ENCODE assay signal across 13 cellular contexts in the genomic region with DNA sequence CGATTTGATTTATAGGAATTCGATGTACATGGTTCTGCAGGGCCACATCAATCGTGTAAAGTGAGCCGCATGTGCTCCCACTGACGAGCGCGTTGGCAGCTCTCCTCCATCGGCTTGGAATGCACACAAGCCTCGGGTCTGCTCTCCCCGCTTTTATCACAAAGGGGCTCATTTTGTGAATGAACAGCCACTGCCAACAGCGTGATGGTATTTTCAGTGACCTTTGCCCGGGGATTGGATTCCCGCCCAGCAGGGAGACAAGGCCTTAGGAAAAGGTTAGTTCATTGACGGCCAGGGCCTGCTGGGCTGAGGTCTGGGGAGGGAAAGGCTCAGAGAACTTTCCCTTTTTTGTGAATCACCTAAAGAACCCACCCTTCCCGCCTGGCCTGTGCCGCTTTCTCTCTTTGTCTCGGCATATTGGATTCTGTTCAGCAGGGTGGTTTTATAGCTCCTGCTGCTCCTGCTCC.
DNase-seq lines count a peak whose midpoint lies in the region; ATAC-seq and TF ChIP-seq lines count a peak whose summit lies in the region.
"Had no signal": no experiment of that assay in that cellular context is flagged by ENCODE, and none has a peak within 500 bp of the region (broad histone marks: within the 10 kb centered on the region; RNA-seq: fewer than 3 reads in every experiment).

No MANE protein-coding gene starts in this region.

- peaks cover 17% of the 10 kb centered on the region for H3K4me1 ChIP-seq in neuron (ENCODE audit: insufficient read depth, low read length)
- H3K4me1 ChIP-seq: upper lobe of right lung had no signal

- no peak overlapping the region for H2AFZ ChIP-seq in neuron (ENCODE audit: low read depth, low read length)

- no peak for ATAC-seq in GM19324 (IDR thresholded peaks at IDR 0.05; ENCODE audit: low FRiP score, unreplicated experiment)
- ATAC-seq in stimulated activated effector memory CD8-positive, alpha-beta T cell treated with anti-CD3 and anti-CD28 coated beads, Interleukin-12 subunit alpha, Interleukin-12 subunit beta, amount 100 ng/mL, for 72 hours: no peak
- ATAC-seq: activated CD8-positive, alpha-beta T cell treated with anti-CD3 and anti-CD28 coated beads for 36 hours; upper lobe of right lung had no signal

- no peak for TF ChIP-seq CTCF in Calu3 (IDR thresholded peaks at IDR 0.05; ENCODE audit: unreplicated experiment)

- no peaks in the 10 kb centered on the region for H3K36me3 ChIP-seq in neuron (ENCODE audit: insufficient read depth, low read length)
- H3K36me3 ChIP-seq: upper lobe of right lung had no signal

- H3K27me3 ChIP-seq in neuron (ENCODE audit: insufficient read depth, low read length): no peaks in the 10 kb centered on the region
- H3K27me3 ChIP-seq: upper lobe of right lung had no signal

- BruUV-seq in Calu3 (replicated peaks; lab: Mats Ljungman, UMichigan): no TSS peak

- H3K4me3 ChIP-seq in neuron (ENCODE audit: low read length): peak overlapping the region; percentile 23
- H3K4me3 ChIP-seq: upper lobe of right lung had no signal

- H3K36me3 Mint-ChIP-seq in Calu3 (ENCODE audit: insufficient read depth, unreplicated experiment): peaks cover 5% of the 10 kb centered on the region
- H3K36me3 Mint-ChIP-seq in stimulated activated effector memory CD8-positive, alpha-beta T cell treated with anti-CD3 and anti-CD28 coated beads, Interleukin-12 subunit alpha, Interleukin-12 subunit beta, amount 100 ng/mL, for 72 hours: no peaks in the 10 kb centered on the region

- H3K9me3 Mint-ChIP-seq in Calu3 (ENCODE audit: low read depth, unreplicated experiment): no peaks in the 10 kb centered on the region
- no peaks in the 10 kb centered on the region for H3K9me3 Mint-ChIP-seq in stimulated activated effector memory CD8-positive, alpha-beta T cell treated with anti-CD3 and anti-CD28 coated beads, Interleukin-12 subunit alpha, Interleukin-12 subunit beta, amount 100 ng/mL, for 72 hours
- H3K9me3 Mint-ChIP-seq: activated CD8-positive, alpha-beta T cell treated with anti-CD3 and anti-CD28 coated beads for 36 hours had no signal

- intact Hi-C loops in Calu3 (cut with micrococcal nuclease; ENCODE audit: unreplicated experiment): no loop called here

- CTCF ChIA-PET in Calu3 (lab: Charles Lee): interaction anchor here (0.6 kb wide), 1 partner anchor 461 kb away, joined by 3 read pairs; no protein-coding TSS in a partner anchor

- H3K9me3 ChIP-seq in neuron (ENCODE audit: low read length): no peaks in the 10 kb centered on the region
- H3K9me3 ChIP-seq: upper lobe of right lung had no signal

- DNase-seq in Calu3 (peak; percentile 51), astrocyte of the hippocampus (ENCODE audit: low read depth, low spot score) (peak; percentile 92), hippocampal formation (lab: John Stamatoyannopoulos, UW) (peak; percentile 16 to 56), GDM1 (lab: John Stamatoyannopoulos, UW) (no peak), HK-2 (ENCODE audit: unreplicated experiment) (no peak)
- DNase-seq in stimulated activated effector memory CD8-positive, alpha-beta T cell treated with anti-CD3 and anti-CD28 coated beads, Interleukin-12 subunit alpha, Interleukin-12 subunit beta, amount 100 ng/mL, for 72 hours (ENCODE audit: low spot score in 2 of 2): no peak
- DNase-seq: ACHN; activated CD8-positive, alpha-beta T cell treated with anti-CD3 and anti-CD28 coated beads for 36 hours; GF-D8; NCI-H2171; upper lobe of right lung had no signal

- H3K4me1 Mint-ChIP-seq in Calu3 (ENCODE audit: low read depth, unreplicated experiment): peaks cover 17% of the 10 kb centered on the region
- no peaks in the 10 kb centered on the region for H3K4me1 Mint-ChIP-seq in stimulated activated effector memory CD8-positive, alpha-beta T cell treated with anti-CD3 and anti-CD28 coated beads, Interleukin-12 subunit alpha, Interleukin-12 subunit beta, amount 100 ng/mL, for 72 hours

- H3K4me3 Mint-ChIP-seq in Calu3 (ENCODE audit: low read depth, unreplicated experiment): no peak overlapping the region
- H3K4me3 Mint-ChIP-seq in stimulated activated effector memory CD8-positive, alpha-beta T cell treated with anti-CD3 and anti-CD28 coated beads, Interleukin-12 subunit alpha, Interleukin-12 subunit beta, amount 100 ng/mL, for 72 hours: no peak overlapping the region
- H3K4me3 Mint-ChIP-seq: activated CD8-positive, alpha-beta T cell treated with anti-CD3 and anti-CD28 coated beads for 36 hours had no signal

- no peaks in the 10 kb centered on the region for H3K27me3 Mint-ChIP-seq in Calu3 (ENCODE audit: unreplicated experiment)

- no peak overlapping the region for H3K27ac Mint-ChIP-seq in Calu3 (ENCODE audit: unreplicated experiment)
- H3K27ac Mint-ChIP-seq in stimulated activated effector memory CD8-positive, alpha-beta T cell treated with anti-CD3 and anti-CD28 coated beads, Interleukin-12 subunit alpha, Interleukin-12 subunit beta, amount 100 ng/mL, for 72 hours: no peak overlapping the region
- H3K27ac Mint-ChIP-seq: activated CD8-positive, alpha-beta T cell treated with anti-CD3 and anti-CD28 coated beads for 36 hours had no signal

Comparison
In these comparisons a context has a peak if more than half of its experiments do, and no peak if none do; other contexts are left out.
1. DNase-seq: peak in Calu3 (single experiment), astrocyte of the hippocampus (single experiment) and hippocampal formation (2 of 2); none in GDM1 (single experiment), stimulated activated effector memory CD8-positive, alpha-beta T cell treated with anti-CD3 and anti-CD28 coated beads, Interleukin-12 subunit alpha, Interleukin-12 subunit beta, amount 100 ng/mL, for 72 hours (0 of 2) and HK-2 (single experiment).